ENCODE assay signal across 1 cellular context in the genomic region with DNA sequence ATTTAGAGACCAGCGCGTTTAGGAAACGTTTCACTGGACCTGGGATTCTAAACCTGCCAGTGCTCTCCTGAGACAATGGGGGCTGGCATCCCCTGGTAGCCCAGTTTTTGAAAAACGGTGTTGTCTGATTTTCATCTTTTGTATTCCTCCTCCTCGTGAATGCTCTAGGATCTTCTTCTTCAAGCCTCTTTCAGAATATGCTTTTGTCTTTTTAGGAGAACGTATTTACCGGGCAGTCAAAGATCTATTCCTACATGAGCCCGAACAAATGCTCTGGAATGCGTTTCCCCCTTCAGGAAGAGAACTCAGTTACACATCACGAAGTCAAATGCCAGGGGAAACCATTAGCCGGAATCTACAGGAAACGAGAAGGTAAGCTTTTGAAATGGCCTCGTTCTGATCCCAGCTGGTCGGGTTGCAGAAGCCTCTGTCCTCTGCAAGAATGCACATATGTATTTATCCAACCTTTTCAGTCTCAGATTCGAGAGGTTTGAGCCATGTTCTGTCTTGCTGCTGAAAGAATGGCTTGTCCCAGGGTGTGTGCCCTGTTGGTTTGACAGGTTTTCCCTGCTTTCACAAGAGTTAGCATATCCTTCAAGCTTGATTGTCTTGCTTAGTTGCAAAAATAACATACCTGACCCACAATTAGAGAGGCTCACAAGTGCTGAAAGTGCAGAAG.
TF ChIP-seq lines count a peak whose summit lies in the region.

No MANE protein-coding gene starts in this region.

TF ChIP-seq in IMR-90, 13 proteins besides CTCF, POLR2A, EP300 and RAD21 (continued from another document):
- TF ChIP-seq MAZ (IDR thresholded peaks at IDR 0.05; ENCODE audit: borderline replicate concordance, low read depth, low read length) (no peak), RFX5 (IDR thresholded peaks at IDR 0.05; ENCODE audit: low read depth, low read length) (no peak), FOS (IDR thresholded peaks at IDR 0.05; ENCODE audit: low read depth, low read length) (no peak), NFE2L2 (IDR thresholded peaks at IDR 0.05; ENCODE audit: low read depth, low read length) (no peak), MXI1 (IDR thresholded peaks at IDR 0.05; ENCODE audit: borderline replicate concordance, low read depth, low read length) (no peak), SMC3 (IDR thresholded peaks at IDR 0.05; ENCODE audit: low read depth, low read length) (no peak)
- TF ChIP-seq, protein P1, sequence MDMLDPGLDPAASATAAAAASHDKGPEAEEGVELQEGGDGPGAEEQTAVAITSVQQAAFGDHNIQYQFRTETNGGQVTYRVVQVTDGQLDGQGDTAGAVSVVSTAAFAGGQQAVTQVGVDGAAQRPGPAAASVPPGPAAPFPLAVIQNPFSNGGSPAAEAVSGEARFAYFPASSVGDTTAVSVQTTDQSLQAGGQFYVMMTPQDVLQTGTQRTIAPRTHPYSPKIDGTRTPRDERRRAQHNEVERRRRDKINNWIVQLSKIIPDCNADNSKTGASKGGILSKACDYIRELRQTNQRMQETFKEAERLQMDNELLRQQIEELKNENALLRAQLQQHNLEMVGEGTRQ (IDR thresholded peaks at IDR 0.05; ENCODE audit: low read depth, low read length) = no peak
